15 cellular contexts compared by ENCODE assay signal in the genomic region with DNA sequence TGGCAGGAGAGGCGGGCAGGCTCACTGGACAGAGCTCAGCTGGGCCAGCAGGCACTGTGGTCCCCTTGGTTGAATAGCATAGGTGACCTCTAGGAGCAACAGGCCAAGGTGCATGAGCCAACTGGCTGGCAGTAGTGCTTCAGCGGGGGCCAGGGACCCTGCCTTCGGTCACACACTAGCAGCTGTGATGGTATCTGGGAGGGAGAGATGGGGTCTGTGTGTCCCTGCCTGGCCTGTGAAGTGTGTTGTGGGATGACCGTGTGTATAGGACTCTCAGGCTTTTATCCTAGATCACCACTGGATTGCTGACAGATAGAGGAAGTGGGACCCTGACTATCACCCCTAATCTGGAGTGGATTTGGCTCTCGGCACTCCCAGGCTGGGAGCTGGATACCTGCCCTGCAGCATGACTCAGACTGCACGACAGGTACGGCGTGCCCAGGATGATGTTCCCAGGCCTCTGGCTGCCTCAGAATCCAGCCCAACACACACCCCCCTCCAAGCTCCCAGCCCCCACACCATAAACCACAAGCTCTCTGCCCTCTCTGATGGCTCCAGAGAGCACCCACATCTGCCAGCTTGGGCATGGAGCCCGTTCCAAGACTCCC.
"Had no signal": no experiment of that assay in that cellular context is flagged by ENCODE, and none has a peak within 500 bp of the region (broad histone marks: within the 10 kb centered on the region; RNA-seq: fewer than 3 reads in every experiment).

No MANE protein-coding gene starts in this region.

- H3K9me3 ChIP-seq: breast epithelium, gastrocnemius medialis, heart right ventricle, ovary, testis had no signal

- H3K9me3 Mint-ChIP-seq: activated naive CD8-positive, alpha-beta T cell treated with anti-CD3 and anti-CD28 coated beads, Interleukin-2, amount 10 ng/mL, durations not matched to agents 7 days and 5 days; neural crest cell; stimulated activated naive CD8-positive, alpha-beta T cell treated with anti-CD3 and anti-CD28 coated beads, Interleukin-15, Interleukin-2, amounts not matched to agents 100 ng/mL and 50 ng/mL, for 24 hours had no signal

- H3K27ac ChIP-seq: breast epithelium, gastrocnemius medialis, heart right ventricle, ovary, testis had no signal

- ATAC-seq: activated CD4-positive, alpha-beta T cell treated with anti-CD3 and anti-CD28 coated beads for 36 hours; gastrocnemius medialis had no signal

- DNase-seq: activated CD4-positive, alpha-beta T cell treated with anti-CD3 and anti-CD28 coated beads for 36 hours; activated CD8-positive, alpha-beta memory T cell treated with anti-CD3 and anti-CD28 coated beads for 24 hours; activated naive CD8-positive, alpha-beta T cell treated with anti-CD3 and anti-CD28 coated beads, Interleukin-2, amount 10 ng/mL, durations not matched to agents 7 days and 5 days; gastrocnemius medialis; heart right ventricle; stimulated activated CD4-positive, alpha-beta T cell treated with anti-CD3 and anti-CD28 coated beads, Interleukin-4, amount 100 ng/mL, for 1 hour; stimulated activated CD8-positive, alpha-beta memory T cell treated with anti-CD3 and anti-CD28 coated beads, Interleukin-4, amount 100 ng/mL, for 48 hours; T1000; testis had no signal

- H3K27ac Mint-ChIP-seq: activated CD4-positive, alpha-beta T cell treated with anti-CD3 and anti-CD28 coated beads for 36 hours; stimulated activated naive CD8-positive, alpha-beta T cell treated with anti-CD3 and anti-CD28 coated beads, Interleukin-15, Interleukin-2, amounts not matched to agents 100 ng/mL and 50 ng/mL, for 24 hours had no signal

- H3K4me1 ChIP-seq: breast epithelium, gastrocnemius medialis, testis had no signal

- H3K27me3 Mint-ChIP-seq: activated CD4-positive, alpha-beta T cell treated with anti-CD3 and anti-CD28 coated beads for 36 hours; activated naive CD8-positive, alpha-beta T cell treated with anti-CD3 and anti-CD28 coated beads, Interleukin-2, amount 10 ng/mL, durations not matched to agents 7 days and 5 days; stimulated activated naive CD8-positive, alpha-beta T cell treated with anti-CD3 and anti-CD28 coated beads, Interleukin-15, Interleukin-2, amounts not matched to agents 100 ng/mL and 50 ng/mL, for 24 hours had no signal

- H3K4me3 Mint-ChIP-seq: activated CD4-positive, alpha-beta T cell treated with anti-CD3 and anti-CD28 coated beads for 36 hours; activated naive CD8-positive, alpha-beta T cell treated with anti-CD3 and anti-CD28 coated beads, Interleukin-2, amount 10 ng/mL, durations not matched to agents 7 days and 5 days; stimulated activated naive CD8-positive, alpha-beta T cell treated with anti-CD3 and anti-CD28 coated beads, Interleukin-15, Interleukin-2, amounts not matched to agents 100 ng/mL and 50 ng/mL, for 24 hours had no signal

- FAIRE-seq: endothelial cell of umbilical vein, keratinocyte had no signal

- H3K36me3 ChIP-seq: breast epithelium, ovary had no signal

- H3K4me3 ChIP-seq: breast epithelium, gastrocnemius medialis, heart right ventricle, ovary, testis had no signal

- H3K27me3 ChIP-seq: breast epithelium, gastrocnemius medialis, heart right ventricle, ovary, testis had no signal
